In genomic region chr14:64363265-64363840, GRCh38 we compare ENCODE assay signal across 1 cellular context.
TF ChIP-seq lines count a peak whose summit lies in the region.

No MANE protein-coding gene starts in this region.

TF ChIP-seq in K562, 482 proteins besides CTCF, POLR2A, EP300 and RAD21 (continued from another document and continues in another):
- TF ChIP-seq MXD1 (CRISPR knock-in tag; IDR thresholded peaks at IDR 0.05; ENCODE audit: borderline replicate concordance, poor library complexity, severe bottlenecking) (peak; percentile 84), CHD1 (IDR thresholded peaks at IDR 0.05; ENCODE audit: low read length) (no peak), ZNF589 (CRISPR knock-in tag; IDR thresholded peaks at IDR 0.05; ENCODE audit: low read depth) (peak; percentile 100), POLR2B (IDR thresholded peaks at IDR 0.05; ENCODE audit: low read depth, partially characterized antibody) (no peak), BMI1 (IDR thresholded peaks at IDR 0.05; ENCODE audit: low read length) (no peak), ZNF217 (CRISPR knock-in tag; IDR thresholded peaks at IDR 0.05) (no peak), ZBTB33 (CRISPR knock-in tag; IDR thresholded peaks at IDR 0.05) (no peak), MLLT1 (IDR thresholded peaks at IDR 0.05) (no peak), FOXK2 (conservative IDR thresholded peaks at IDR 0.05 in 1 of 2, IDR thresholded peaks at IDR 0.05 in 1 of 2; ENCODE audit: low read depth in 2 of 2) (no peak), ZNF347 (CRISPR knock-in tag; IDR thresholded peaks at IDR 0.05; ENCODE audit: low read depth) (peak; percentile 87; the same call in 1 of the 2 replicates), ATF2 (CRISPR knock-in tag; IDR thresholded peaks at IDR 0.05) (no peak), TAF1 (IDR thresholded peaks at IDR 0.05; ENCODE audit: control insufficient read depth, extremely low read depth, insufficient read depth, low read length, severe bottlenecking) (no peak), CBFA2T3 (IDR thresholded peaks at IDR 0.05) (peak; percentile 44), GTF2A2 (tag; IDR thresholded peaks at IDR 0.05) (peak; percentile 95), TEAD4 (IDR thresholded peaks at IDR 0.05; ENCODE audit: low read length) (peak; percentile 42; the same call in 1 of the 2 replicates), TEAD4 (CRISPR knock-in tag; IDR thresholded peaks at IDR 0.05; ENCODE audit: borderline replicate concordance) (no peak), BRD4 (IDR thresholded peaks at IDR 0.05) (no peak), ZNF436 (CRISPR knock-in tag; IDR thresholded peaks at IDR 0.05) (peak; percentile 62; the same call in 1 of the 2 replicates), ZNF184 (CRISPR knock-in tag; IDR thresholded peaks at IDR 0.05) (no peak), EWSR1 (IDR thresholded peaks at IDR 0.05; ENCODE audit: borderline replicate concordance, low read depth, partially characterized antibody) (no peak), SNRNP70 (optimal IDR thresholded peaks at IDR 0.05; ENCODE audit: low read depth, low read length) (no peak), DDX20 (tag; IDR thresholded peaks at IDR 0.05; ENCODE audit: low read depth) (peak; percentile 100), ZNF717 (CRISPR knock-in tag; IDR thresholded peaks at IDR 0.05) (peak; percentile 86; the same call in 1 of the 2 replicates), CTCFL (IDR thresholded peaks at IDR 0.05; ENCODE audit: borderline replicate concordance, insufficient read depth, low read depth, low read length, poor library complexity, severe bottlenecking) (no peak), ZNF764 (CRISPR knock-in tag; IDR thresholded peaks at IDR 0.05; ENCODE audit: low read depth) (0 out of 2 replicates have a peak, but pooled peaks have one; percentile 68), FOXO4 (CRISPR knock-in tag; IDR thresholded peaks at IDR 0.05) (peak; percentile 98), GTF3C2 (IDR thresholded peaks at IDR 0.05; ENCODE audit: borderline replicate concordance, extremely low read depth, insufficient read length) (no peak), PHF8 (IDR thresholded peaks at IDR 0.05; ENCODE audit: borderline replicate concordance, low read length) (no peak), GATAD2B (IDR thresholded peaks at IDR 0.05; ENCODE audit: borderline replicate concordance) (no peak), ARID4B (CRISPR knock-in tag; IDR thresholded peaks at IDR 0.05) (no peak), FOXJ3 (CRISPR knock-in tag; IDR thresholded peaks at IDR 0.05) (no peak), RBM17 (IDR thresholded peaks at IDR 0.05; ENCODE audit: borderline replicate concordance, low read depth, low read length) (no peak), ZNF695 (CRISPR knock-in tag; IDR thresholded peaks at IDR 0.05) (peak; percentile 95), ZBTB1 (CRISPR knock-in tag; IDR thresholded peaks at IDR 0.05; ENCODE audit: borderline replicate concordance, low read depth) (no peak), PCBP1 (IDR thresholded peaks at IDR 0.05; ENCODE audit: low read depth, low read length, poor library complexity, severe bottlenecking) (no peak), TCF15 (CRISPR knock-in tag; IDR thresholded peaks at IDR 0.05) (peak; percentile 99), ZFP1 (CRISPR knock-in tag; IDR thresholded peaks at IDR 0.05) (peak; percentile 97), HNRNPK (IDR thresholded peaks at IDR 0.05; ENCODE audit: low read depth, low read length, poor library complexity, severe bottlenecking) (no peak), KLF16 (IDR thresholded peaks at IDR 0.05) (no peak), NR2C1 (IDR thresholded peaks at IDR 0.05) (no peak), NR2C1 (tag; IDR thresholded peaks at IDR 0.05) (peak; percentile 98), ZNF76 (CRISPR knock-in tag; IDR thresholded peaks at IDR 0.05; ENCODE audit: borderline replicate concordance) (peak; percentile 99), ZNF740 (CRISPR knock-in tag; IDR thresholded peaks at IDR 0.05) (no peak), ZNF740 (tag; IDR thresholded peaks at IDR 0.05) (peak in 1 of 2 experiments; percentile 99; a peak in 2 of 4 replicates)
